2 cellular contexts compared by ENCODE assay signal in the genomic region with DNA sequence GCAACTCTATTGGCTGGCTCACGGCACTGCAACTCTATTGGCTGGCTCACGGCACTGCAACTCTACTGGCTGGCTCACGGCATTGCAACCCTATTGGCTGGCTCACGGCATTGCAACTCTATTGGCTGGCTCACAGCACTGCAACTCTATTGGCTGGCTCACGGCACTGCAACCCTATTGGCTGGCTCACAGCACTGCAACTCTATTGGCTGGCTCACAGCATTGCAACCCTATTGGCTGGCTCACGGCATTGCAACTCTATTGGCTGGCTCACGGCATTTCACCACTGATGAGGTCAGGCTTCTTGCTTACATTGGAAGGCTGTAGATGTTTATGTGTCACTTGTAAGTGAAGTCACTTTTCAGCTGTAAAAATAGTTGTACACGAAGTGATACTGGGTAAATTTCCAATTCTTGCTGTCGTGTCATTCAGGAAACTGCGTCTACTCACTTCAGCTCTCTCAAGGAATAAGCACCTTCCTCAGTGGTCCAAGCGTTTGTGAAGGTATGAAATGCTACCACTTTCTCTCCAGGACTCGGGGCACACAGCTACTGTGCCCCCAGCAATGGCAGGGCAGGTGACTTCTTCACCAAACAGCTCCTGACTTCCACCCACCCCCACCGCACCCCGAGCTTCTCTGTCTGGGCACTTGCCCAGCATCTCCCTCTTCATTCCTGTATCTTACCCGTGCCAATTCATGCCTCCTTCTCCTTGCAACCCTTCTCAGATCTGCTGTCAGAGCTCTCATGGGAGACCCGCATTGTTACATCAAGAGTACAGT.
TF ChIP-seq lines count a peak whose summit lies in the region.

No MANE protein-coding gene starts in this region.

TF ChIP-seq in A549, 52 proteins besides CTCF, POLR2A, EP300 and RAD21 (continued from another document):
- TF ChIP-seq, protein P1, sequence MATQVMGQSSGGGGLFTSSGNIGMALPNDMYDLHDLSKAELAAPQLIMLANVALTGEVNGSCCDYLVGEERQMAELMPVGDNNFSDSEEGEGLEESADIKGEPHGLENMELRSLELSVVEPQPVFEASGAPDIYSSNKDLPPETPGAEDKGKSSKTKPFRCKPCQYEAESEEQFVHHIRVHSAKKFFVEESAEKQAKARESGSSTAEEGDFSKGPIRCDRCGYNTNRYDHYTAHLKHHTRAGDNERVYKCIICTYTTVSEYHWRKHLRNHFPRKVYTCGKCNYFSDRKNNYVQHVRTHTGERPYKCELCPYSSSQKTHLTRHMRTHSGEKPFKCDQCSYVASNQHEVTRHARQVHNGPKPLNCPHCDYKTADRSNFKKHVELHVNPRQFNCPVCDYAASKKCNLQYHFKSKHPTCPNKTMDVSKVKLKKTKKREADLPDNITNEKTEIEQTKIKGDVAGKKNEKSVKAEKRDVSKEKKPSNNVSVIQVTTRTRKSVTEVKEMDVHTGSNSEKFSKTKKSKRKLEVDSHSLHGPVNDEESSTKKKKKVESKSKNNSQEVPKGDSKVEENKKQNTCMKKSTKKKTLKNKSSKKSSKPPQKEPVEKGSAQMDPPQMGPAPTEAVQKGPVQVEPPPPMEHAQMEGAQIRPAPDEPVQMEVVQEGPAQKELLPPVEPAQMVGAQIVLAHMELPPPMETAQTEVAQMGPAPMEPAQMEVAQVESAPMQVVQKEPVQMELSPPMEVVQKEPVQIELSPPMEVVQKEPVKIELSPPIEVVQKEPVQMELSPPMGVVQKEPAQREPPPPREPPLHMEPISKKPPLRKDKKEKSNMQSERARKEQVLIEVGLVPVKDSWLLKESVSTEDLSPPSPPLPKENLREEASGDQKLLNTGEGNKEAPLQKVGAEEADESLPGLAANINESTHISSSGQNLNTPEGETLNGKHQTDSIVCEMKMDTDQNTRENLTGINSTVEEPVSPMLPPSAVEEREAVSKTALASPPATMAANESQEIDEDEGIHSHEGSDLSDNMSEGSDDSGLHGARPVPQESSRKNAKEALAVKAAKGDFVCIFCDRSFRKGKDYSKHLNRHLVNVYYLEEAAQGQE (IDR thresholded peaks at IDR 0.05): peak; percentile 15; the same call in 1 of the 2 replicates

TF ChIP-seq in GM12878, 131 proteins besides CTCF, POLR2A, EP300 and RAD21 (continued from another document):
- TF ChIP-seq SP1 (IDR thresholded peaks at IDR 0.05; ENCODE audit: low read depth, low read length): peak; percentile 52
- TF ChIP-seq, protein P2, sequence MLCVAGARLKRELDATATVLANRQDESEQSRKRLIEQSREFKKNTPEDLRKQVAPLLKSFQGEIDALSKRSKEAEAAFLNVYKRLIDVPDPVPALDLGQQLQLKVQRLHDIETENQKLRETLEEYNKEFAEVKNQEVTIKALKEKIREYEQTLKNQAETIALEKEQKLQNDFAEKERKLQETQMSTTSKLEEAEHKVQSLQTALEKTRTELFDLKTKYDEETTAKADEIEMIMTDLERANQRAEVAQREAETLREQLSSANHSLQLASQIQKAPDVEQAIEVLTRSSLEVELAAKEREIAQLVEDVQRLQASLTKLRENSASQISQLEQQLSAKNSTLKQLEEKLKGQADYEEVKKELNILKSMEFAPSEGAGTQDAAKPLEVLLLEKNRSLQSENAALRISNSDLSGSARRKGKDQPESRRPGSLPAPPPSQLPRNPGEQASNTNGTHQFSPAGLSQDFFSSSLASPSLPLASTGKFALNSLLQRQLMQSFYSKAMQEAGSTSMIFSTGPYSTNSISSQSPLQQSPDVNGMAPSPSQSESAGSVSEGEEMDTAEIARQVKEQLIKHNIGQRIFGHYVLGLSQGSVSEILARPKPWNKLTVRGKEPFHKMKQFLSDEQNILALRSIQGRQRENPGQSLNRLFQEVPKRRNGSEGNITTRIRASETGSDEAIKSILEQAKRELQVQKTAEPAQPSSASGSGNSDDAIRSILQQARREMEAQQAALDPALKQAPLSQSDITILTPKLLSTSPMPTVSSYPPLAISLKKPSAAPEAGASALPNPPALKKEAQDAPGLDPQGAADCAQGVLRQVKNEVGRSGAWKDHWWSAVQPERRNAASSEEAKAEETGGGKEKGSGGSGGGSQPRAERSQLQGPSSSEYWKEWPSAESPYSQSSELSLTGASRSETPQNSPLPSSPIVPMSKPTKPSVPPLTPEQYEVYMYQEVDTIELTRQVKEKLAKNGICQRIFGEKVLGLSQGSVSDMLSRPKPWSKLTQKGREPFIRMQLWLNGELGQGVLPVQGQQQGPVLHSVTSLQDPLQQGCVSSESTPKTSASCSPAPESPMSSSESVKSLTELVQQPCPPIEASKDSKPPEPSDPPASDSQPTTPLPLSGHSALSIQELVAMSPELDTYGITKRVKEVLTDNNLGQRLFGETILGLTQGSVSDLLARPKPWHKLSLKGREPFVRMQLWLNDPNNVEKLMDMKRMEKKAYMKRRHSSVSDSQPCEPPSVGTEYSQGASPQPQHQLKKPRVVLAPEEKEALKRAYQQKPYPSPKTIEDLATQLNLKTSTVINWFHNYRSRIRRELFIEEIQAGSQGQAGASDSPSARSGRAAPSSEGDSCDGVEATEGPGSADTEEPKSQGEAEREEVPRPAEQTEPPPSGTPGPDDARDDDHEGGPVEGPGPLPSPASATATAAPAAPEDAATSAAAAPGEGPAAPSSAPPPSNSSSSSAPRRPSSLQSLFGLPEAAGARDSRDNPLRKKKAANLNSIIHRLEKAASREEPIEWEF (IDR thresholded peaks at IDR 0.05; ENCODE audit: insufficient replicate concordance, low read depth, low read length): no peak
